Comparison of ENCODE assay signal across 8 cellular contexts in genomic region chr17:4366312-4367063, GRCh38. TPM values are rescaled to one million over a fixed set of nuclear protein-coding genes. Genes with fewer than 3 reads are reported as not detected.
A peak's percentile ranks its signal among the peaks of the same experiment; 100 is the strongest.
DNase-seq lines count a peak whose midpoint lies in the region; ATAC-seq and TF ChIP-seq lines count a peak whose summit lies in the region.

A gene with protein sequence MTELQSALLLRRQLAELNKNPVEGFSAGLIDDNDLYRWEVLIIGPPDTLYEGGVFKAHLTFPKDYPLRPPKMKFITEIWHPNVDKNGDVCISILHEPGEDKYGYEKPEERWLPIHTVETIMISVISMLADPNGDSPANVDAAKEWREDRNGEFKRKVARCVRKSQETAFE (minus strand): TSS chr17:4366675. CDS start chr17:4366316, 359 bp downstream.

- H3K36me3 ChIP-seq in adipocyte (ENCODE audit: control insufficient read depth, insufficient read depth, low read length, severe bottlenecking) (no peaks in the 10 kb centered on the region), upper lobe of left lung (peaks cover 0 to 5% (median 0%) of the 10 kb centered on the region in 4 donors)

- TF ChIP-seq CTCF in GM12874 (IDR thresholded peaks at IDR 0.05; ENCODE audit: insufficient read depth, low read depth, low read length) (0 out of 2 replicates have a peak, but pooled peaks have one; percentile 13), upper lobe of left lung (IDR thresholded peaks at IDR 0.05) (peak in 2 of 6 experiments; percentile 3 to 15)

- TF ChIP-seq POLR2A in upper lobe of left lung (IDR thresholded peaks at IDR 0.05) = peak; percentile 14 to 95 (median 90)

- H3K9me3 ChIP-seq in adipocyte (ENCODE audit: control insufficient read depth, low read length) (no peaks in the 10 kb centered on the region), upper lobe of left lung (no peaks in the 10 kb centered on the region)

- peaks cover 16% of the 10 kb centered on the region for H3K4me1 ChIP-seq in adipocyte (ENCODE audit: control insufficient read depth, insufficient read depth, low read length)
- peaks cover 10 to 34% (median 12%) of the 10 kb centered on the region in 4 donors for H3K4me1 ChIP-seq in upper lobe of left lung

- H3K9ac ChIP-seq in adipocyte (ENCODE audit: low read length) = peak within 1 kb of the TSS; percentile 96

- peak within 1 kb of the TSS; percentile 86 for H3K4me3 ChIP-seq in adipocyte (ENCODE audit: low read length)
- peak within 1 kb of the TSS; percentile 86 to 97 (median 94) for H3K4me3 ChIP-seq in upper lobe of left lung

- H3K27ac ChIP-seq in upper lobe of left lung = peak within 1 kb of the TSS; percentile 93 to 99 (median 96)

- WGBS in upper lobe of left lung, 2 donors = 0 to 2% methylated on average over 11 to 29 of the region's 78 CpGs

- H3K27me3 ChIP-seq in adipocyte (replicated peaks; ENCODE audit: control insufficient read depth, insufficient read depth, low read length) = no peaks in the 10 kb centered on the region
- H3K27me3 ChIP-seq in upper lobe of left lung = no peaks in the 10 kb centered on the region

- intact Hi-C loops in cardiac septum (cut with DNase I) = loop anchor here (2.0 to 5.0 kb wide), 3 partner anchors 54 to 224 kb away; partner anchors contain the start of genes CYB5D2 and ZZEF1

- DNase-seq in NCI-H1436 (lab: John Stamatoyannopoulos, UW) (peak; percentile 96), T follicular helper cell (ENCODE audit: low read depth) (peak; percentile 98), adipocyte (ENCODE audit: low read depth) (peak; percentile 98), cardiac septum (ENCODE audit: low spot score) (peak; percentile 99), pons (ENCODE audit: low spot score) (peak; percentile 97), upper lobe of left lung (peak; percentile 98 to 100)

- ATAC-seq in HG02763 (IDR thresholded peaks at IDR 0.05; ENCODE audit: unreplicated experiment) (peak; percentile 73), upper lobe of left lung (ENCODE audit: low FRiP score in 2 of 2) (peak; percentile 97 to 98)

- TF ChIP-seq EP300 in upper lobe of left lung (IDR thresholded peaks at IDR 0.05) = no peak

RNA-seq across cellular contexts. Expression of the gene that starts here (rescaled TPM):
- total RNA-seq in cardiac septum (80.4 TPM), upper lobe of left lung (10 to 100 TPM; 24.5 to 45.8 (median 35.8) TPM)

Comparison
In these comparisons a context has a peak if more than half of its experiments do, and no peak if none do; other contexts are left out.
1. Peak in every context shown above with its lines: DNase-seq, ATAC-seq, H3K4me3 ChIP-seq and H3K27ac ChIP-seq.